Comparison of ENCODE assay signal across 19 cellular contexts in genomic region chr6:170424634-170425126, GRCh38.
"Had no signal": no experiment of that assay in that cellular context is flagged by ENCODE, and none has a peak within 500 bp of the region (broad histone marks: within the 10 kb centered on the region; RNA-seq: fewer than 3 reads in every experiment).

No MANE protein-coding gene starts in this region.

- H3K4me3 ChIP-seq: body of pancreas, gastrocnemius medialis, heart left ventricle, spleen, thyroid gland, uterus had no signal

- H3K4me1 ChIP-seq: body of pancreas, spleen, uterus had no signal

- H3K27ac ChIP-seq: body of pancreas, gastrocnemius medialis, heart left ventricle, neutrophil, spleen, thyroid gland, uterus had no signal

- H3K36me3 ChIP-seq: gastrocnemius medialis, heart left ventricle, neutrophil, spleen, thyroid gland, uterus had no signal

- DNase-seq: activated CD4-positive, alpha-beta T cell treated with anti-CD3 and anti-CD28 coated beads for 48 hours; activated CD4-positive, CD25-positive, alpha-beta regulatory T cell; activated CD8-positive, alpha-beta T cell treated with anti-CD3 and anti-CD28 coated beads, Interleukin-2, amount 10 ng/mL, durations not matched to agents 7 days and 5 days; activated naive CD4-positive, alpha-beta T cell treated with anti-CD3 and anti-CD28 coated beads for 36 hours; activated T-cell treated with anti-CD3 and anti-CD28 coated beads, Interleukin-2, amount 50 U/mL, for 24 hours; body of pancreas; erythroblast; gastrocnemius medialis; heart left ventricle; kidney glomerular epithelial cell; mesendoderm; naive thymus-derived CD8-positive, alpha-beta T cell; spleen; stimulated activated naive CD4-positive, alpha-beta T cell; T-cell; uterus had no signal

- H3K9me3 Mint-ChIP-seq: activated naive CD4-positive, alpha-beta T cell treated with anti-CD3 and anti-CD28 coated beads for 36 hours; activated T-cell treated with anti-CD3 and anti-CD28 coated beads, Interleukin-2, amount 50 U/mL, for 24 hours; activated T-helper 2 cell treated with anti-CD3 and anti-CD28 coated beads, Interferon-gamma antibody, Interleukin-2, Interleukin-4, amounts not matched to agents 10 μg/mL and 5 μg/mL and 100 μg/mL, durations not matched to agents 14 hours and 24 hours and 36 hours; T-cell had no signal

- H3K27ac Mint-ChIP-seq: activated CD8-positive, alpha-beta T cell treated with anti-CD3 and anti-CD28 coated beads, Interleukin-2, amount 10 ng/mL, durations not matched to agents 7 days and 5 days; activated naive CD4-positive, alpha-beta T cell treated with anti-CD3 and anti-CD28 coated beads for 36 hours; activated T-cell treated with anti-CD3 and anti-CD28 coated beads, Interleukin-2, amount 50 U/mL, for 24 hours; activated T-helper 2 cell treated with anti-CD3 and anti-CD28 coated beads, Interferon-gamma antibody, Interleukin-2, Interleukin-4, amounts not matched to agents 10 μg/mL and 5 μg/mL and 100 μg/mL, durations not matched to agents 14 hours and 24 hours and 36 hours; naive thymus-derived CD8-positive, alpha-beta T cell; T-cell had no signal

- H3K4me3 Mint-ChIP-seq: activated CD8-positive, alpha-beta T cell treated with anti-CD3 and anti-CD28 coated beads, Interleukin-2, amount 10 ng/mL, durations not matched to agents 7 days and 5 days; activated naive CD4-positive, alpha-beta T cell treated with anti-CD3 and anti-CD28 coated beads for 36 hours; activated T-cell treated with anti-CD3 and anti-CD28 coated beads, Interleukin-2, amount 50 U/mL, for 24 hours; naive thymus-derived CD8-positive, alpha-beta T cell; T-cell had no signal

- H3K9me3 ChIP-seq: body of pancreas, gastrocnemius medialis, heart left ventricle, neutrophil, spleen, thyroid gland, uterus had no signal

- H3K36me3 Mint-ChIP-seq: naive thymus-derived CD8-positive, alpha-beta T cell; T-cell had no signal

- H3K27me3 ChIP-seq: body of pancreas, thyroid gland, uterus had no signal

- H3K4me1 Mint-ChIP-seq: naive thymus-derived CD8-positive, alpha-beta T cell; T-cell had no signal

- ATAC-seq: activated CD8-positive, alpha-beta T cell treated with anti-CD3 and anti-CD28 coated beads, Interleukin-2, amount 10 ng/mL, durations not matched to agents 7 days and 5 days; body of pancreas; naive thymus-derived CD8-positive, alpha-beta T cell; T-cell had no signal
